In genomic region chr6:15250440-15251168, GRCh38 we compare ENCODE assay signal across 11 cellular contexts. TPM values are rescaled to one million over a fixed set of nuclear protein-coding genes. Genes with fewer than 3 reads are reported as not detected.
DNase-seq lines count a peak whose midpoint lies in the region; ATAC-seq, FAIRE-seq and TF ChIP-seq lines count a peak whose summit lies in the region.
"Had no signal": no experiment of that assay in that cellular context is flagged by ENCODE, and none has a peak within 500 bp of the region (broad histone marks: within the 10 kb centered on the region; RNA-seq: fewer than 3 reads in every experiment).

No MANE protein-coding gene starts in this region.

- peaks cover 9 to 30% of the 10 kb centered on the region in 2 donors for H3K36me3 Mint-ChIP-seq in CD4-positive, alpha-beta memory T cell
- peaks cover 16% of the 10 kb centered on the region for H3K36me3 Mint-ChIP-seq in natural killer cell treated with Interleukin-12 subunit alpha and Interleukin-12 subunit beta and Interleukin-15 and Interleukin-18, amount 100 ng/mL, for 72 hours

- no peak for DNase-seq in CD4-positive, alpha-beta memory T cell
- no peak for DNase-seq in GM12878 (ENCODE audit: low read depth, low spot score)
- no peak for DNase-seq in natural killer cell treated with Interleukin-12 subunit alpha and Interleukin-12 subunit beta and Interleukin-15 and Interleukin-18, amount 100 ng/mL, for 72 hours (ENCODE audit: low spot score)
- no peak for DNase-seq in DMS 273 (lab: John Stamatoyannopoulos, UW; ENCODE audit: unreplicated experiment)
- no peak for DNase-seq in WERI-Rb-1
- DNase-seq in upper lobe of right lung, result no peak
- DNase-seq: Kasumi-1, NCI-H2227 treated with DMSO at 0.1 percent for 48 hours had no signal

- SMC1A ChIA-PET in GM12878 (lab: Charles Lee; ENCODE audit: uncharacterized antibody, unreplicated experiment), result interaction anchor here (0.8 to 8.0 kb wide), 12 partner anchors 16 to 536 kb away, joined by 3 to 95 read pairs (median 8); no protein-coding TSS in a partner anchor

- CTCF ChIA-PET in CD4-positive, alpha-beta memory T cell (lab: Charles Lee; ENCODE audit: partially characterized antibody), result no interaction called here
- CTCF ChIA-PET in GM12878 (lab: Yijun Ruan, JAX), result interaction anchor here (1.8 to 7.3 kb wide), 4 partner anchors 38 to 191 kb away, joined by 5 to 75 read pairs (median 16); no protein-coding TSS in a partner anchor

- intact Hi-C loops in CD4-positive, alpha-beta memory T cell (cut with micrococcal nuclease), result no loop called here
- intact Hi-C loops in GM12878 (cut with micrococcal nuclease; ENCODE audit: unreplicated experiment) (loop anchor here (10.0 kb wide), 1 partner anchor 1126 kb away; no protein-coding TSS in a partner anchor), upper lobe of right lung (cut with DNase I) (no loop called here)

- RAD21 ChIA-PET in GM12878 (lab: Charles Lee; ENCODE audit: unreplicated experiment), result interaction anchor here (0.5 to 6.4 kb wide), 9 partner anchors 9 to 374 kb away, joined by 3 to 66 read pairs (median 4); no protein-coding TSS in a partner anchor

- H3K27ac ChIP-seq in CD4-positive, alpha-beta memory T cell (ENCODE audit: low read depth, low read length), result peak overlapping the region; percentile 95
- H3K27ac ChIP-seq in HUES64 (ENCODE audit: low read depth, low read length) (no peak overlapping the region), GM12878 (ENCODE audit: control insufficient read depth, insufficient read depth) (peak overlapping the region; percentile 92; the same call in 1 of the 2 replicates), WERI-Rb-1 (no peak overlapping the region), upper lobe of right lung (no peak overlapping the region)

- FAIRE-seq in GM12878 (lab: Jason Lieb, UNC), result no peak

- no peak for TF ChIP-seq RAD21 in GM12878 (IDR thresholded peaks at IDR 0.05; ENCODE audit: insufficient read depth, low read depth, low read length)

- peaks cover 50 to 88% (median 66%) of the 10 kb centered on the region in 4 donors for H3K4me1 Mint-ChIP-seq in CD4-positive, alpha-beta memory T cell
- H3K4me1 Mint-ChIP-seq in natural killer cell treated with Interleukin-12 subunit alpha and Interleukin-12 subunit beta and Interleukin-15 and Interleukin-18, amount 100 ng/mL, for 72 hours (ENCODE audit: low read depth in 2 of 2), result peaks cover 67 to 84% of the 10 kb centered on the region in 2 donors

- H3K27me3 ChIP-seq in CD4-positive, alpha-beta memory T cell (ENCODE audit: insufficient read depth, low read length), result no peaks in the 10 kb centered on the region
- H3K27me3 ChIP-seq in HUES64 (ENCODE audit: insufficient read depth, low read length), result no peaks in the 10 kb centered on the region
- no peaks in the 10 kb centered on the region for H3K27me3 ChIP-seq in GM12878 (replicated peaks in 1 of 2; ENCODE audit: control insufficient read depth in 2 of 2, insufficient read depth in 2 of 2, low read length in 1 of 2)
- no peaks in the 10 kb centered on the region for H3K27me3 ChIP-seq in WERI-Rb-1 (ENCODE audit: insufficient read depth, low read depth, severe bottlenecking)
- no peaks in the 10 kb centered on the region for H3K27me3 ChIP-seq in upper lobe of right lung
- H3K27me3 ChIP-seq: suprapubic skin had no signal

- peaks cover 0 to 5% of the 10 kb centered on the region in 2 donors for H3K27me3 Mint-ChIP-seq in CD4-positive, alpha-beta memory T cell
- no peaks in the 10 kb centered on the region for H3K27me3 Mint-ChIP-seq in natural killer cell treated with Interleukin-12 subunit alpha and Interleukin-12 subunit beta and Interleukin-15 and Interleukin-18, amount 100 ng/mL, for 72 hours

- no peaks in the 10 kb centered on the region for H3K36me3 ChIP-seq in CD4-positive, alpha-beta memory T cell (ENCODE audit: insufficient read depth, low read length)
- peaks cover 30% of the 10 kb centered on the region for H3K36me3 ChIP-seq in HUES64 (ENCODE audit: insufficient read depth, low read length)
- H3K36me3 ChIP-seq in GM12878 (ENCODE audit: control insufficient read depth in 2 of 2, insufficient read depth in 2 of 2, low read length in 1 of 2), result no peaks in the 10 kb centered on the region; a peak in 1 of 4 replicates
- H3K36me3 ChIP-seq in WERI-Rb-1, result no peaks in the 10 kb centered on the region
- no peaks in the 10 kb centered on the region for H3K36me3 ChIP-seq in upper lobe of right lung
- H3K36me3 ChIP-seq: suprapubic skin had no signal

- no peak for TF ChIP-seq POLR2A in GM12878 (IDR thresholded peaks at IDR 0.05; ENCODE audit: low read depth, low read length)

- peak overlapping the region; percentile 49 to 99 (median 96) for H3K4me3 Mint-ChIP-seq in CD4-positive, alpha-beta memory T cell
- peak overlapping the region; percentile 95 for H3K4me3 Mint-ChIP-seq in natural killer cell treated with Interleukin-12 subunit alpha and Interleukin-12 subunit beta and Interleukin-15 and Interleukin-18, amount 100 ng/mL, for 72 hours

- 88% methylated on average over 11 of the region's 12 CpGs for WGBS in HUES64
- WGBS in GM12878 (ENCODE audit: insufficient coverage, insufficient replicate concordance, low lambda C conversion rate, missing lambda C conversion rate), result 98% methylated on average over 12 of the region's 12 CpGs

- in situ Hi-C loops in GM12878 (cut with MboI), result loop anchor here (5.0 kb wide), 1 partner anchor 137 kb away; no protein-coding TSS in a partner anchor

- H3K9me3 ChIP-seq in CD4-positive, alpha-beta memory T cell (ENCODE audit: control insufficient read depth in 1 of 2, low read length in 2 of 2), result no peaks in the 10 kb centered on the region
- no peaks in the 10 kb centered on the region for H3K9me3 ChIP-seq in HUES64 (ENCODE audit: insufficient read depth, low read depth, low read length)
- no peaks in the 10 kb centered on the region for H3K9me3 ChIP-seq in GM12878 (replicated peaks; ENCODE audit: control insufficient read depth, insufficient read depth, low read length)
- no peaks in the 10 kb centered on the region for H3K9me3 ChIP-seq in WERI-Rb-1 (ENCODE audit: severe bottlenecking)
- no peaks in the 10 kb centered on the region for H3K9me3 ChIP-seq in upper lobe of right lung
- H3K9me3 ChIP-seq: suprapubic skin had no signal

- POLR2A ChIA-PET in CD4-positive, alpha-beta memory T cell (lab: Charles Lee; ENCODE audit: partially characterized antibody), result interaction anchor here (0.6 to 1.8 kb wide), 4 partner anchors 10 to 194 kb away, joined by 3 to 9 read pairs (median 3); no protein-coding TSS in a partner anchor
- POLR2A ChIA-PET in GM12878 (lab: Charles Lee), result interaction anchor here (0.6 to 1.8 kb wide), 3 partner anchors 18 to 137 kb away, joined by 3 to 5 read pairs (median 3); no protein-coding TSS in a partner anchor

- H3K9ac ChIP-seq in HUES64 (ENCODE audit: low read depth, low read length) (no peak overlapping the region), GM12878 (ENCODE audit: control insufficient read depth, insufficient read depth, low read length) (peak overlapping the region; percentile 15; the same call in 1 of the 2 replicates)

- H2AFZ ChIP-seq in GM12878 (ENCODE audit: control insufficient read depth, low read depth, low read length), result no peak overlapping the region

- no peak for TF ChIP-seq EP300 in GM12878 (IDR thresholded peaks at IDR 0.05; ENCODE audit: borderline replicate concordance in 1 of 2, control insufficient read depth in 1 of 2, low read depth in 2 of 2, low read length in 2 of 2)

- TF ChIP-seq CTCF in GM12878 (IDR thresholded peaks at IDR 0.05 in 2 of 3, conservative IDR thresholded peaks at IDR 0.05 in 1 of 3; ENCODE audit: control insufficient read depth in 2 of 3, extremely low read depth in 1 of 3, insufficient read depth in 1 of 3, low read depth in 3 of 3, low read length in 3 of 3), result no peak
- no peak for TF ChIP-seq CTCF in WERI-Rb-1 (IDR thresholded peaks at IDR 0.05; ENCODE audit: low read depth, low read length)
- TF ChIP-seq CTCF in upper lobe of right lung (IDR thresholded peaks at IDR 0.05), result no peak

- H3K4me2 ChIP-seq in GM12878 (ENCODE audit: control insufficient read depth, insufficient read depth), result peak overlapping the region; percentile 94

- no peaks in the 10 kb centered on the region for H3K9me3 Mint-ChIP-seq in CD4-positive, alpha-beta memory T cell
- no peaks in the 10 kb centered on the region for H3K9me3 Mint-ChIP-seq in natural killer cell treated with Interleukin-12 subunit alpha and Interleukin-12 subunit beta and Interleukin-15 and Interleukin-18, amount 100 ng/mL, for 72 hours

- ATAC-seq in GM12878 (no peak), HG02642 (IDR thresholded peaks at IDR 0.05; ENCODE audit: poor library complexity, unreplicated experiment) (no peak), upper lobe of right lung (no peak)
- ATAC-seq in natural killer cell treated with Interleukin-12 subunit alpha and Interleukin-12 subunit beta and Interleukin-15 and Interleukin-18, amount 100 ng/mL, for 72 hours, result no peak

- no peaks in the 10 kb centered on the region for H4K20me1 ChIP-seq in GM12878 (ENCODE audit: control insufficient read depth, insufficient read depth)

- peaks cover 75% of the 10 kb centered on the region for H3K4me1 ChIP-seq in CD4-positive, alpha-beta memory T cell (ENCODE audit: insufficient read depth, low read length)
- peaks cover 55% of the 10 kb centered on the region for H3K4me1 ChIP-seq in HUES64 (ENCODE audit: insufficient read depth, low read length)
- peaks cover 41% of the 10 kb centered on the region for H3K4me1 ChIP-seq in GM12878 (ENCODE audit: control insufficient read depth, insufficient read depth, low read length)
- H3K4me1 ChIP-seq in upper lobe of right lung, result peaks cover 36% of the 10 kb centered on the region

- H3K27ac Mint-ChIP-seq in CD4-positive, alpha-beta memory T cell, result peak overlapping the region; percentile 84 to 100 (median 100)
- H3K27ac Mint-ChIP-seq in natural killer cell treated with Interleukin-12 subunit alpha and Interleukin-12 subunit beta and Interleukin-15 and Interleukin-18, amount 100 ng/mL, for 72 hours, result peak overlapping the region; percentile 95 to 96

- BruUV-seq in GM12878 (replicated peaks; lab: Mats Ljungman, UMichigan), result no TSS peak

- H3K79me2 ChIP-seq in GM12878 (ENCODE audit: control insufficient read depth, insufficient read depth, low read length), result peaks cover 93% of the 10 kb centered on the region

- no peak overlapping the region for H3K4me3 ChIP-seq in CD4-positive, alpha-beta memory T cell (ENCODE audit: low read length in 2 of 2)
- H3K4me3 ChIP-seq in HUES64 (ENCODE audit: low read length) (peak overlapping the region; percentile 79), GM12878 (peak overlapping the region; percentile 94), WERI-Rb-1 (ENCODE audit: low read depth, low read length) (no peak overlapping the region), upper lobe of right lung (no peak overlapping the region)
- H3K4me3 ChIP-seq: suprapubic skin had no signal

RNA-seq across cellular contexts. Expression of gene JARID2, which starts 4.7 kb away (rescaled TPM):
- total RNA-seq in CD4-positive, alpha-beta memory T cell, result 10 to 100 TPM; 20.2 to 21.6 TPM
- polyA plus RNA-seq in CD4-positive, alpha-beta memory T cell, result 10 to 100 TPM in 1 of 2 donors, 1 to 10 TPM in 1; 2.4 to 11.7 TPM
- 88.4 TPM for polyA plus RNA-seq in HUES64 (2013, experiment 1 of 2)
- 87.6 TPM for polyA plus RNA-seq in HUES64 (2013, experiment 2 of 2)
- total RNA-seq in GM12878 (2013; cell fraction: nucleolus; rRNA removed), result 86.6 and 96.7 TPM in 2 replicates
- total RNA-seq in GM12878 (2014; rRNA removed) (11.2 and 11.8 TPM in 2 replicates), GM12878 (2014; rRNA removed; fragmentation: Illumina TruSeq; extraction: Trizol) (12.4 and 13.4 TPM in 2 replicates), GM12878 (2021) (19.7 and 21.1 TPM in 2 replicates), upper lobe of right lung (15.1 TPM)
- 5.4 TPM for polyA plus RNA-seq in GM12878 (2011; ENCODE audit: low read depth)
- polyA plus RNA-seq in GM12878 (2011; rRNA removed) (17.9 and 21.6 TPM in 2 replicates), GM12878 (2014; fragmentation: Illumina TruSeq; extraction: Trizol) (13.7 and 14.6 TPM in 2 replicates), GM12878 (2014; fragmentation: Nextera tagmentation; extraction: Ambion mirVana) (1 to 10 TPM; 4.2 to 5.2 TPM), GM12878 (2014; rRNA removed) (12.2 and 12.7 TPM in 2 replicates), GM12878 (2016; fragmentation: Nextera tagmentation; extraction: Ambion mirVana) (1 to 10 TPM; 5.9 to 7.4 TPM)
- polyA plus RNA-seq in GM12878 (2011; cell fraction: cytosol; rRNA removed), result 20.8 and 21.1 TPM in 2 replicates
- 42.4 and 49.0 TPM in 2 replicates for polyA plus RNA-seq in GM12878 (2011; cell fraction: nucleus; rRNA removed)
- polyA plus RNA-seq in GM12878 (2012), result 11.3 and 12.0 TPM in 2 replicates
- polyA minus RNA-seq in GM12878 (2011; rRNA and poly(A)+ RNA removed), result 33.6 and 37.9 TPM in 2 replicates
- 12.0 and 16.0 TPM in 2 replicates for polyA minus RNA-seq in GM12878 (2011; cell fraction: cytosol; rRNA and poly(A)+ RNA removed)
- 29.5 and 42.3 TPM in 2 replicates for polyA minus RNA-seq in GM12878 (2011; cell fraction: nucleus; rRNA and poly(A)+ RNA removed)
- 10 to 100 TPM; 28.6 to 34.9 TPM for total RNA-seq in natural killer cell treated with Interleukin-12 subunit alpha and Interleukin-12 subunit beta and Interleukin-15 and Interleukin-18, amount 100 ng/mL, for 72 hours

Comparison
In these comparisons a context has a peak if more than half of its experiments do, and no peak if none do; other contexts are left out.
1. H3K27ac ChIP-seq: peak in CD4-positive, alpha-beta memory T cell (single experiment) and GM12878 (single experiment); none in HUES64 (single experiment), WERI-Rb-1 (single experiment) and upper lobe of right lung (single experiment).
2. H3K4me3 ChIP-seq: peak in HUES64 (single experiment) and GM12878 (single experiment); none in CD4-positive, alpha-beta memory T cell (0 of 2), WERI-Rb-1 (single experiment) and upper lobe of right lung (single experiment).